Comparison of ENCODE assay signal across 8 cellular contexts in the genomic region with DNA sequence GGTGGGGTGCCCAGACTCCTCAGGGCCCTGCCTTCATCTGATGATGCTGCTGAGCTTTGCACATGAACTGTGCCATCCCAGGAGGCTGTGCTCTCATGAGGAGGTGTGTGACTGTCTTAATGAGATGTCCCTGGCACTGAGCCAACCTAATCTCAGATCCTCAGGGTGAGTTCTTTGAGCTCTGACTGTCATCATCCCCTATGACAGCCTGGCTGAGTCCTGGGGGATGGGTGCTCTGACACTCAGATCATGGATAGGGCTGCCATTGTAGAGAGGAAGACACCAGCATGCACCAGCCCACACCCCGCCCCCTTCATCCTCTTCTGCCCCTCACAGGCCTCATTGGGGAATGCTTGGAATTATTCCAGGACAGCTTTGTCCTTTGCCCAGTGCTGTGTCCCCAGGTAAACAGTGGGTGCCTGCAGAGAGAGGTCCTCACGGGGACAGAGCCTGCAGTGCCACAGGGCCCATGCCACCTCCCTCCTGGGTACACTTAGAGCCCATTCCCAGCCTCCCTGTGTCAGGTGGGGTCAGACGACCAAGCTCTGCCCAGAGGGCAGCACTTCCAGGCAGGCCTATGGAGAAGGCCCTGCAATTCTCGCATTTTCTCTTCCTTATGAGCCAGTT.
DNase-seq lines count a peak whose midpoint lies in the region; ATAC-seq, FAIRE-seq and TF ChIP-seq lines count a peak whose summit lies in the region.
"Not testable (repeated sequence)": the region's sequence is repeated elsewhere in the genome, so short reads cannot be mapped to it uniquely, and the experiment has no call there.

No MANE protein-coding gene starts in this region.

- H3K9me3 Mint-ChIP-seq in activated CD4-positive, alpha-beta T cell treated with anti-CD3 and anti-CD28 coated beads for 36 hours (ENCODE audit: low read depth): peaks cover 17% of the 10 kb centered on the region
- H3K9me3 Mint-ChIP-seq in natural killer cell; stimulated activated effector memory CD8-positive, alpha-beta T cell treated with anti-CD3 and anti-CD28 coated beads, Interleukin-12 subunit alpha, Interleukin-12 subunit beta, amount 100 ng/mL, for 72 hours: not testable (repeated sequence)

- CTCF ChIA-PET in activated CD4-positive, alpha-beta T cell treated with anti-CD3 and anti-CD28 coated beads for 36 hours (lab: Charles Lee): not testable (repeated sequence)

- POLR2A ChIA-PET in activated CD4-positive, alpha-beta T cell treated with anti-CD3 and anti-CD28 coated beads for 36 hours (lab: Charles Lee): not testable (repeated sequence)

- peak; percentile 95 for FAIRE-seq in bronchial epithelial cell (lab: Jason Lieb, UNC)

- H3K4me1 ChIP-seq in ovary (ENCODE audit: insufficient read depth): peaks cover 12% of the 10 kb centered on the region

- not testable (repeated sequence) for H3K27me3 ChIP-seq in bronchial epithelial cell (ENCODE audit: control insufficient read depth, insufficient read depth, low read length); ovary

- H3K27me3 Mint-ChIP-seq in activated CD4-positive, alpha-beta T cell treated with anti-CD3 and anti-CD28 coated beads for 36 hours; natural killer cell (ENCODE audit: low read depth in 2 of 2): not testable (repeated sequence)

- H3K4me3 Mint-ChIP-seq in activated CD4-positive, alpha-beta T cell treated with anti-CD3 and anti-CD28 coated beads for 36 hours; natural killer cell; stimulated activated effector memory CD8-positive, alpha-beta T cell treated with anti-CD3 and anti-CD28 coated beads, Interleukin-12 subunit alpha, Interleukin-12 subunit beta, amount 100 ng/mL, for 72 hours: not testable (repeated sequence)

- H3K9me3 ChIP-seq in ovary: not testable (repeated sequence)

- peak; percentile 23 for ATAC-seq in activated CD4-positive, alpha-beta T cell treated with anti-CD3 and anti-CD28 coated beads for 36 hours
- not testable (repeated sequence) for ATAC-seq in natural killer cell
- peak; percentile 31 for ATAC-seq in stimulated activated effector memory CD8-positive, alpha-beta T cell treated with anti-CD3 and anti-CD28 coated beads, Interleukin-12 subunit alpha, Interleukin-12 subunit beta, amount 100 ng/mL, for 72 hours

- in situ Hi-C loops in Caki2 (cut with HindIII; ENCODE audit: low pct_unique_long_range_greater_than_20kb, low sequenced_read_pairs): not testable (repeated sequence)

- TF ChIP-seq POLR2A in ovary (IDR thresholded peaks at IDR 0.05): not testable (repeated sequence)

- intact Hi-C loops in activated CD4-positive, alpha-beta T cell treated with anti-CD3 and anti-CD28 coated beads for 36 hours (cut with DNase I, micrococcal nuclease); natural killer cell (cut with micrococcal nuclease); ovary (cut with DNase I): not testable (repeated sequence)

- TF ChIP-seq CTCF in bronchial epithelial cell (IDR thresholded peaks at IDR 0.05; ENCODE audit: insufficient read depth, low read length, severe bottlenecking); natural killer cell (IDR thresholded peaks at IDR 0.05); ovary (IDR thresholded peaks at IDR 0.05): not testable (repeated sequence)

- peak; percentile 39 for DNase-seq in Caki2 (ENCODE audit: low read depth)
- DNase-seq in NCI-H2227 (lab: John Stamatoyannopoulos, UW; ENCODE audit: unreplicated experiment): peak; percentile 47
- peak; percentile 40 for DNase-seq in OCI-M1 (lab: John Stamatoyannopoulos, UW)
- DNase-seq in activated CD4-positive, alpha-beta T cell treated with anti-CD3 and anti-CD28 coated beads for 36 hours; bronchial epithelial cell (ENCODE audit: low read depth); ovary; stimulated activated effector memory CD8-positive, alpha-beta T cell treated with anti-CD3 and anti-CD28 coated beads, Interleukin-12 subunit alpha, Interleukin-12 subunit beta, amount 100 ng/mL, for 72 hours (ENCODE audit: low spot score in 2 of 2): not testable (repeated sequence)
- peak; percentile 9 for DNase-seq in natural killer cell

- peak overlapping the region; percentile 8 to 46 for H3K27ac ChIP-seq in ovary

- not testable (repeated sequence) for H3K36me3 Mint-ChIP-seq in activated CD4-positive, alpha-beta T cell treated with anti-CD3 and anti-CD28 coated beads for 36 hours (ENCODE audit: low read depth); natural killer cell; stimulated activated effector memory CD8-positive, alpha-beta T cell treated with anti-CD3 and anti-CD28 coated beads, Interleukin-12 subunit alpha, Interleukin-12 subunit beta, amount 100 ng/mL, for 72 hours

- TF ChIP-seq EP300 in ovary (IDR thresholded peaks at IDR 0.05): not testable (repeated sequence)

- H3K4me1 Mint-ChIP-seq in activated CD4-positive, alpha-beta T cell treated with anti-CD3 and anti-CD28 coated beads for 36 hours; natural killer cell; stimulated activated effector memory CD8-positive, alpha-beta T cell treated with anti-CD3 and anti-CD28 coated beads, Interleukin-12 subunit alpha, Interleukin-12 subunit beta, amount 100 ng/mL, for 72 hours: not testable (repeated sequence)

- H3K27ac Mint-ChIP-seq in activated CD4-positive, alpha-beta T cell treated with anti-CD3 and anti-CD28 coated beads for 36 hours; natural killer cell; stimulated activated effector memory CD8-positive, alpha-beta T cell treated with anti-CD3 and anti-CD28 coated beads, Interleukin-12 subunit alpha, Interleukin-12 subunit beta, amount 100 ng/mL, for 72 hours: not testable (repeated sequence)

- 87 to 94% (median 90%) methylated on average over 3 to 4 of the region's 4 CpGs for WGBS in ovary, 3 donors

- H3K36me3 ChIP-seq in bronchial epithelial cell (ENCODE audit: control insufficient read depth, insufficient read depth, low read length); ovary: not testable (repeated sequence)

- H3K4me3 ChIP-seq in bronchial epithelial cell (ENCODE audit: low read depth, low read length); ovary: not testable (repeated sequence)
